Comparison of ENCODE assay signal across 8 cellular contexts in genomic region chr4:26410385-26411293, GRCh38.
DNase-seq lines count a peak whose midpoint lies in the region; ATAC-seq, FAIRE-seq and TF ChIP-seq lines count a peak whose summit lies in the region.

No MANE protein-coding gene starts in this region.

- no peaks in the 10 kb centered on the region for H3K27me3 Mint-ChIP-seq in CD14-positive monocyte (ENCODE audit: low read depth in 3 of 3)
- H3K27me3 Mint-ChIP-seq in activated T-helper 2 cell treated with anti-CD3 and anti-CD28 coated beads, Interferon-gamma antibody, Interleukin-2, Interleukin-4, amounts not matched to agents 10 μg/mL and 5 μg/mL and 100 μg/mL, durations not matched to agents 14 hours and 24 hours and 36 hours (ENCODE audit: low read depth): no peaks in the 10 kb centered on the region

- H3K36me3 Mint-ChIP-seq in CD14-positive monocyte: peaks cover 48 to 70% of the 10 kb centered on the region in 2 donors
- peaks cover 78% of the 10 kb centered on the region for H3K36me3 Mint-ChIP-seq in activated T-helper 2 cell treated with anti-CD3 and anti-CD28 coated beads, Interferon-gamma antibody, Interleukin-2, Interleukin-4, amounts not matched to agents 10 μg/mL and 5 μg/mL and 100 μg/mL, durations not matched to agents 14 hours and 24 hours and 36 hours (ENCODE audit: low read depth)

- in situ Hi-C loops in astrocyte of the spinal cord (cut with HindIII; ENCODE audit: low sequenced_read_pairs): no loop called here

- peak; percentile 13 for FAIRE-seq in GM12891 (lab: Jason Lieb, UNC)

- ATAC-seq in HG03342 (IDR thresholded peaks at IDR 0.05; ENCODE audit: unreplicated experiment): peak; percentile 69

- H3K27ac Mint-ChIP-seq in CD14-positive monocyte: peak overlapping the region in 1 of 7 donors; percentile 76
- no peak overlapping the region for H3K27ac Mint-ChIP-seq in activated T-helper 2 cell treated with anti-CD3 and anti-CD28 coated beads, Interferon-gamma antibody, Interleukin-2, Interleukin-4, amounts not matched to agents 10 μg/mL and 5 μg/mL and 100 μg/mL, durations not matched to agents 14 hours and 24 hours and 36 hours

- intact Hi-C loops in CD14-positive monocyte (cut with micrococcal nuclease): loop anchor here (2.0 to 5.0 kb wide), 4 partner anchors 382 to 423 kb away; no protein-coding TSS in a partner anchor
- intact Hi-C loops in activated T-helper 2 cell treated with anti-CD3 and anti-CD28 coated beads, Interferon-gamma antibody, Interleukin-2, Interleukin-4, amounts not matched to agents 10 μg/mL and 5 μg/mL and 100 μg/mL, durations not matched to agents 14 hours and 24 hours and 36 hours (cut with micrococcal nuclease): loop anchor here (1.0 to 10.0 kb wide), 6 partner anchors 38 to 422 kb away; no protein-coding TSS in a partner anchor

- no peak for TF ChIP-seq POLR2A in GM12891 (IDR thresholded peaks at IDR 0.05; ENCODE audit: low read depth, low read length)

- H3K9me3 Mint-ChIP-seq in CD14-positive monocyte: peaks cover 6 to 13% (median 9%) of the 10 kb centered on the region in 7 donors
- peaks cover 17% of the 10 kb centered on the region for H3K9me3 Mint-ChIP-seq in activated T-helper 2 cell treated with anti-CD3 and anti-CD28 coated beads, Interferon-gamma antibody, Interleukin-2, Interleukin-4, amounts not matched to agents 10 μg/mL and 5 μg/mL and 100 μg/mL, durations not matched to agents 14 hours and 24 hours and 36 hours

- peaks cover 7% of the 10 kb centered on the region for H3K4me1 Mint-ChIP-seq in CD14-positive monocyte
- H3K4me1 Mint-ChIP-seq in activated T-helper 2 cell treated with anti-CD3 and anti-CD28 coated beads, Interferon-gamma antibody, Interleukin-2, Interleukin-4, amounts not matched to agents 10 μg/mL and 5 μg/mL and 100 μg/mL, durations not matched to agents 14 hours and 24 hours and 36 hours (ENCODE audit: low read depth): peaks cover 24% of the 10 kb centered on the region

- DNase-seq in CD14-positive monocyte (ENCODE audit: low spot score) (no peak), GM12891 (ENCODE audit: insufficient read length, low spot score) (no peak), NCI-H69 (lab: John Stamatoyannopoulos, UW) (peak; percentile 47), astrocyte of the spinal cord (ENCODE audit: low read depth, low spot score) (peak; percentile 72), iPS-NIHi7 (ENCODE audit: extremely low spot score) (peak; percentile 25), stromal cell of bone marrow (ENCODE audit: low read depth) (peak; percentile 47)
- no peak for DNase-seq in activated T-helper 2 cell treated with anti-CD3 and anti-CD28 coated beads, Interferon-gamma antibody, Interleukin-2, Interleukin-4, amounts not matched to agents 10 μg/mL and 5 μg/mL and 100 μg/mL, durations not matched to agents 14 hours and 24 hours and 36 hours (ENCODE audit: low spot score)

- no peak overlapping the region for H3K4me3 Mint-ChIP-seq in CD14-positive monocyte
- H3K4me3 Mint-ChIP-seq in activated T-helper 2 cell treated with anti-CD3 and anti-CD28 coated beads, Interferon-gamma antibody, Interleukin-2, Interleukin-4, amounts not matched to agents 10 μg/mL and 5 μg/mL and 100 μg/mL, durations not matched to agents 14 hours and 24 hours and 36 hours (ENCODE audit: low read depth): no peak overlapping the region

- peak; percentile 85 for TF ChIP-seq CTCF in CD14-positive monocyte (IDR thresholded peaks at IDR 0.05)
- TF ChIP-seq CTCF in astrocyte of the spinal cord (IDR thresholded peaks at IDR 0.05; ENCODE audit: low read depth, low read length): peak; percentile 53

- no peak overlapping the region for H3K4me3 ChIP-seq in astrocyte of the spinal cord (ENCODE audit: low read depth, low read length)

TF ChIP-seq in GM12891, 5 proteins besides CTCF, POLR2A, EP300 and RAD21:
- TF ChIP-seq SPI1 (IDR thresholded peaks at IDR 0.05; ENCODE audit: low read depth, low read length): no peak
- TF ChIP-seq PAX5 (IDR thresholded peaks at IDR 0.05; ENCODE audit: insufficient read depth, low read length, severe bottlenecking): no peak
- no peak for TF ChIP-seq TAF1 (IDR thresholded peaks at IDR 0.05; ENCODE audit: low read depth, low read length)
- TF ChIP-seq POU2F2 (IDR thresholded peaks at IDR 0.05; ENCODE audit: low read depth, low read length): no peak
- no peak for TF ChIP-seq POLR2AphosphoS5 (IDR thresholded peaks at IDR 0.05; ENCODE audit: low read depth, low read length)

Comparison
In these comparisons a context has a peak if more than half of its experiments do, and no peak if none do; other contexts are left out.
1. DNase-seq: peak in NCI-H69 (single experiment), astrocyte of the spinal cord (single experiment), iPS-NIHi7 (single experiment) and stromal cell of bone marrow (single experiment); none in CD14-positive monocyte (single experiment), GM12891 (single experiment) and activated T-helper 2 cell treated with anti-CD3 and anti-CD28 coated beads, Interferon-gamma antibody, Interleukin-2, Interleukin-4, amounts not matched to agents 10 μg/mL and 5 μg/mL and 100 μg/mL, durations not matched to agents 14 hours and 24 hours and 36 hours (single experiment).